1 cellular context compared by ENCODE assay signal in the genomic region with DNA sequence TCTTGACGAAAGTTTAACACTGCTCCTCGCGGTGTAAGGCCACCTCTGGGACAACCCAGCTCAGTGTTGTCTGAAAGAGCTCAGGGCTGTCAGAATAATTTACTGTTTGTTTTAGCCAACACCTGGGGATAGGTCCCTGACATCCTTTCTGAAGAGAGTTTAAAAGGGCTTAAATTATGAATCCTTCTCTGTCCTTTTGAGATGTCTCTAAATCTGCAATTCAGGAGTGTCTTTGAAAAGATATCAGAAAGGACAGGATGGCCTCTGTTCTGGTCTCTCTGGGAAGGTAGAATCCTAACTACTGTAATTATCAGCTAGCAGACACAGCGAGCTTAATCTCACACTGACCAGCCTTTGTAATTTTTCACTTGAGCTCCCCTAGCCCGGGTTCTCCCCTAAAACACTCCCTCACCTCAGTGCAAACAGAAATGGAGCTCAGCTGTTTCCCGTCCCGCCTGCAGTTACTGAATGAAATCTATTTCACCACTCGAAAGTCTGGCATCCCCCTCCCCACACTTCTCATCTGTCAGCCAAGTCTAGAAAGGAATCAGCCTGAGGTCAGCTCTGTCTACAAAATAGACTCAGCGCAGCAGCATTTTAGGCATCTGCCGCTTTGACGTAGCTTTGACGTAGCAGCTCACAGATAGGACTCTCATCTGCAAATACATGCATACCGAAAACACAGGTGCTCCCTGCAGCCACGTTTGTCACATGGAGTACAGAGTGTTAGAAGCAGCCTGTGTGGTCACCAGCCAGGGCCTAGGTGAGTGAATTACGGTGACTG.
TF ChIP-seq lines count a peak whose summit lies in the region.

No MANE protein-coding gene starts in this region.

TF ChIP-seq in GM23338, 12 proteins besides CTCF, POLR2A, EP300 and RAD21 (continued from another document):
- TF ChIP-seq, protein P1, sequence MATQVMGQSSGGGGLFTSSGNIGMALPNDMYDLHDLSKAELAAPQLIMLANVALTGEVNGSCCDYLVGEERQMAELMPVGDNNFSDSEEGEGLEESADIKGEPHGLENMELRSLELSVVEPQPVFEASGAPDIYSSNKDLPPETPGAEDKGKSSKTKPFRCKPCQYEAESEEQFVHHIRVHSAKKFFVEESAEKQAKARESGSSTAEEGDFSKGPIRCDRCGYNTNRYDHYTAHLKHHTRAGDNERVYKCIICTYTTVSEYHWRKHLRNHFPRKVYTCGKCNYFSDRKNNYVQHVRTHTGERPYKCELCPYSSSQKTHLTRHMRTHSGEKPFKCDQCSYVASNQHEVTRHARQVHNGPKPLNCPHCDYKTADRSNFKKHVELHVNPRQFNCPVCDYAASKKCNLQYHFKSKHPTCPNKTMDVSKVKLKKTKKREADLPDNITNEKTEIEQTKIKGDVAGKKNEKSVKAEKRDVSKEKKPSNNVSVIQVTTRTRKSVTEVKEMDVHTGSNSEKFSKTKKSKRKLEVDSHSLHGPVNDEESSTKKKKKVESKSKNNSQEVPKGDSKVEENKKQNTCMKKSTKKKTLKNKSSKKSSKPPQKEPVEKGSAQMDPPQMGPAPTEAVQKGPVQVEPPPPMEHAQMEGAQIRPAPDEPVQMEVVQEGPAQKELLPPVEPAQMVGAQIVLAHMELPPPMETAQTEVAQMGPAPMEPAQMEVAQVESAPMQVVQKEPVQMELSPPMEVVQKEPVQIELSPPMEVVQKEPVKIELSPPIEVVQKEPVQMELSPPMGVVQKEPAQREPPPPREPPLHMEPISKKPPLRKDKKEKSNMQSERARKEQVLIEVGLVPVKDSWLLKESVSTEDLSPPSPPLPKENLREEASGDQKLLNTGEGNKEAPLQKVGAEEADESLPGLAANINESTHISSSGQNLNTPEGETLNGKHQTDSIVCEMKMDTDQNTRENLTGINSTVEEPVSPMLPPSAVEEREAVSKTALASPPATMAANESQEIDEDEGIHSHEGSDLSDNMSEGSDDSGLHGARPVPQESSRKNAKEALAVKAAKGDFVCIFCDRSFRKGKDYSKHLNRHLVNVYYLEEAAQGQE (IDR thresholded peaks at IDR 0.05; ENCODE audit: unreplicated experiment), result no peak
- TF ChIP-seq NANOG (IDR thresholded peaks at IDR 0.05; ENCODE audit: borderline replicate concordance), result no peak
- TF ChIP-seq, protein P2, sequence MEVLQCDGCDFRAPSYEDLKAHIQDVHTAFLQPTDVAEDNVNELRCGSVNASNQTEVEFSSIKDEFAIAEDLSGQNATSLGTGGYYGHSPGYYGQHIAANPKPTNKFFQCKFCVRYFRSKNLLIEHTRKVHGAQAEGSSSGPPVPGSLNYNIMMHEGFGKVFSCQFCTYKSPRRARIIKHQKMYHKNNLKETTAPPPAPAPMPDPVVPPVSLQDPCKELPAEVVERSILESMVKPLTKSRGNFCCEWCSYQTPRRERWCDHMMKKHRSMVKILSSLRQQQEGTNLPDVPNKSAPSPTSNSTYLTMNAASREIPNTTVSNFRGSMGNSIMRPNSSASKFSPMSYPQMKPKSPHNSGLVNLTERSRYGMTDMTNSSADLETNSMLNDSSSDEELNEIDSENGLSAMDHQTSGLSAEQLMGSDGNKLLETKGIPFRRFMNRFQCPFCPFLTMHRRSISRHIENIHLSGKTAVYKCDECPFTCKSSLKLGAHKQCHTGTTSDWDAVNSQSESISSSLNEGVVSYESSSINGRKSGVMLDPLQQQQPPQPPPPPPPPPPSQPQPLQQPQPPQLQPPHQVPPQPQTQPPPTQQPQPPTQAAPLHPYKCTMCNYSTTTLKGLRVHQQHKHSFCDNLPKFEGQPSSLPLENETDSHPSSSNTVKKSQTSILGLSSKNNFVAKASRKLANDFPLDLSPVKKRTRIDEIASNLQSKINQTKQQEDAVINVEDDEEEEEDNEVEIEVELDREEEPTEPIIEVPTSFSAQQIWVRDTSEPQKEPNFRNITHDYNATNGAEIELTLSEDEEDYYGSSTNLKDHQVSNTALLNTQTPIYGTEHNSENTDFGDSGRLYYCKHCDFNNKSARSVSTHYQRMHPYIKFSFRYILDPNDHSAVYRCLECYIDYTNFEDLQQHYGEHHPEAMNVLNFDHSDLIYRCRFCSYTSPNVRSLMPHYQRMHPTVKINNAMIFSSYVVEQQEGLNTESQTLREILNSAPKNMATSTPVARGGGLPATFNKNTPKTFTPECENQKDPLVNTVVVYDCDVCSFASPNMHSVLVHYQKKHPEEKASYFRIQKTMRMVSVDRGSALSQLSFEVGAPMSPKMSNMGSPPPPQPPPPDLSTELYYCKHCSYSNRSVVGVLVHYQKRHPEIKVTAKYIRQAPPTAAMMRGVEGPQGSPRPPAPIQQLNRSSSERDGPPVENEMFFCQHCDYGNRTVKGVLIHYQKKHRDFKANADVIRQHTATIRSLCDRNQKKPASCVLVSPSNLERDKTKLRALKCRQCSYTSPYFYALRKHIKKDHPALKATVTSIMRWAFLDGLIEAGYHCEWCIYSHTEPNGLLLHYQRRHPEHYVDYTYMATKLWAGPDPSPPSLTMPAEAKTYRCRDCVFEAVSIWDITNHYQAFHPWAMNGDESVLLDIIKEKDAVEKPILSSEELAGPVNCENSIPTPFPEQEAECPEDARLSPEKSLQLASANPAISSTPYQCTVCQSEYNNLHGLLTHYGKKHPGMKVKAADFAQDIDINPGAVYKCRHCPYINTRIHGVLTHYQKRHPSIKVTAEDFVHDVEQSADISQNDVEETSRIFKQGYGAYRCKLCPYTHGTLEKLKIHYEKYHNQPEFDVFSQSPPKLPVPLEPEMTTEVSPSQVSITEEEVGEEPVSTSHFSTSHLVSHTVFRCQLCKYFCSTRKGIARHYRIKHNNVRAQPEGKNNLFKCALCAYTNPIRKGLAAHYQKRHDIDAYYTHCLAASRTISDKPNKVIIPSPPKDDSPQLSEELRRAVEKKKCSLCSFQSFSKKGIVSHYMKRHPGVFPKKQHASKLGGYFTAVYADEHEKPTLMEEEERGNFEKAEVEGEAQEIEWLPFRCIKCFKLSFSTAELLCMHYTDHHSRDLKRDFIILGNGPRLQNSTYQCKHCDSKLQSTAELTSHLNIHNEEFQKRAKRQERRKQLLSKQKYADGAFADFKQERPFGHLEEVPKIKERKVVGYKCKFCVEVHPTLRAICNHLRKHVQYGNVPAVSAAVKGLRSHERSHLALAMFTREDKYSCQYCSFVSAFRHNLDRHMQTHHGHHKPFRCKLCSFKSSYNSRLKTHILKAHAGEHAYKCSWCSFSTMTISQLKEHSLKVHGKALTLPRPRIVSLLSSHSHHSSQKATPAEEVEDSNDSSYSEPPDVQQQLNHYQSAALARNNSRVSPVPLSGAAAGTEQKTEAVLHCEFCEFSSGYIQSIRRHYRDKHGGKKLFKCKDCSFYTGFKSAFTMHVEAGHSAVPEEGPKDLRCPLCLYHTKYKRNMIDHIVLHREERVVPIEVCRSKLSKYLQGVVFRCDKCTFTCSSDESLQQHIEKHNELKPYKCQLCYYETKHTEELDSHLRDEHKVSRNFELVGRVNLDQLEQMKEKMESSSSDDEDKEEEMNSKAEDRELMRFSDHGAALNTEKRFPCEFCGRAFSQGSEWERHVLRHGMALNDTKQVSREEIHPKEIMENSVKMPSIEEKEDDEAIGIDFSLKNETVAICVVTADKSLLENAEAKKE (CRISPR knock-in tag; IDR thresholded peaks at IDR 0.05), result no peak
- TF ChIP-seq STAT1 (IDR thresholded peaks at IDR 0.05; ENCODE audit: unreplicated experiment), result no peak
- TF ChIP-seq EZH2phosphoT487 (IDR thresholded peaks at IDR 0.05; ENCODE audit: unreplicated experiment), result no peak
- no peak for TF ChIP-seq CREB1 (CRISPR knock-in tag; IDR thresholded peaks at IDR 0.05; ENCODE audit: low read depth)
- TF ChIP-seq, protein P3, sequence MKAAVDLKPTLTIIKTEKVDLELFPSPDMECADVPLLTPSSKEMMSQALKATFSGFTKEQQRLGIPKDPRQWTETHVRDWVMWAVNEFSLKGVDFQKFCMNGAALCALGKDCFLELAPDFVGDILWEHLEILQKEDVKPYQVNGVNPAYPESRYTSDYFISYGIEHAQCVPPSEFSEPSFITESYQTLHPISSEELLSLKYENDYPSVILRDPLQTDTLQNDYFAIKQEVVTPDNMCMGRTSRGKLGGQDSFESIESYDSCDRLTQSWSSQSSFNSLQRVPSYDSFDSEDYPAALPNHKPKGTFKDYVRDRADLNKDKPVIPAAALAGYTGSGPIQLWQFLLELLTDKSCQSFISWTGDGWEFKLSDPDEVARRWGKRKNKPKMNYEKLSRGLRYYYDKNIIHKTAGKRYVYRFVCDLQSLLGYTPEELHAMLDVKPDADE (IDR thresholded peaks at IDR 0.05), result no peak
- no peak for TF ChIP-seq ZNF331 (CRISPR knock-in tag; IDR thresholded peaks at IDR 0.05; ENCODE audit: low read depth)
TF ChIP-seq in GM23338: peak in this region for 0.
